In the genomic region with DNA sequence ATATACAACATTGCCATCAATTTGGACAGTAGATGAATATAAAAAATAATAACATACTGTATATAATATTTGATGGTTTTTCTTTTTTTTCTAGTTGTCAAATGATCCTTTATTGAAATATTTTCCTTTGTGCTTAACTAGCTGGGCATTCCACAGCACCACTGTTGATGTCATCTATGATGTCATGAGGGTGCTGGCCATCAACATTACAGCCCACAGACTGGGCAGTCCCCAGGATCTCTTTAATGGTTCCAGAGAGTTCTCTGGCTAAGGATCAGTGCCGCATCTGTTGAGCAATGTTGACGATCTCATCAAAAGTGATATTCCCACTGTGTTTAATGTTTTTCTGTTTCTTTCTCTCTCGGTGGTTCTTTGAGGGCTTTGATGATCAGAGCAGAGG, we compare ENCODE assay signal across 5 cellular contexts. TPM values are rescaled to one million over a fixed set of nuclear protein-coding genes. Genes with fewer than 3 reads are reported as not detected.
"Had no signal": no experiment of that assay in that cellular context is flagged by ENCODE, and none has a peak within 500 bp of the region (broad histone marks: within the 10 kb centered on the region; RNA-seq: fewer than 3 reads in every experiment).

No MANE protein-coding gene starts in this region.

RNA-seq across cellular contexts. Expression of a gene that starts 19.0 kb away (rescaled TPM):
- total RNA-seq: GM23248, H4, H7, HT-29, K562 had no signal
- polyA plus RNA-seq: GM23248, K562 had no signal

RNA-seq across cellular contexts. Expression of a gene that starts 59.1 kb away (rescaled TPM):
- total RNA-seq: H4, K562 had no signal
